Comparison of ENCODE assay signal across 17 cellular contexts in the genomic region with DNA sequence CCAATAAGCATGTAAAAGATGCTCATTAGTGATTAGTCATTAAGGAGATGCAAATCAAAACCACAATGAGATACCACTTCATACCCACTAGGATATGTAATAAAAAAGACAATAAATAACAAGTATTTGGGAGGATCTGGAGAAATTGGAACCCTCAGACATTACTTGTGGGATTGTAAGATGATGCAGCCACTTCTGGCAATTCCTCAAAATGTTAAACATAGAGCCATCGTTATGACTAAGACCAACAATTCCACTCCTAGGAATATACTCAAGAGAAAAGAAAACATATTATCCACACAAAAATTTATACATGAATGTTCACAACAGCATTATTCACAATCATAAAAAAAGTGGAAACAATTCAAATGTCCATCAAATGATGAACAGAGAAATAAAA.
"Had no signal": no experiment of that assay in that cellular context is flagged by ENCODE, and none has a peak within 500 bp of the region (broad histone marks: within the 10 kb centered on the region; RNA-seq: fewer than 3 reads in every experiment).

No MANE protein-coding gene starts in this region.

- H3K4me3 Mint-ChIP-seq: activated CD4-positive, alpha-beta T cell treated with anti-CD3 and anti-CD28 coated beads for 36 hours; activated naive CD8-positive, alpha-beta T cell; naive thymus-derived CD4-positive, alpha-beta T cell; stimulated activated effector memory CD8-positive, alpha-beta T cell treated with anti-CD3 and anti-CD28 coated beads, Interleukin-12 subunit alpha, Interleukin-12 subunit beta, amount 100 ng/mL, for 72 hours; T-helper 2 cell treated with Interferon-gamma antibody and Interleukin-4, amounts not matched to agents 5 μg/mL and 100 μg/mL, for 36 hours; WTC11 had no signal

- H3K9me3 Mint-ChIP-seq: naive thymus-derived CD4-positive, alpha-beta T cell; stimulated activated effector memory CD8-positive, alpha-beta T cell treated with anti-CD3 and anti-CD28 coated beads, Interleukin-12 subunit alpha, Interleukin-12 subunit beta, amount 100 ng/mL, for 72 hours; T-helper 2 cell treated with Interferon-gamma antibody and Interleukin-4, amounts not matched to agents 5 μg/mL and 100 μg/mL, for 36 hours had no signal

- DNase-seq: activated CD4-positive, alpha-beta T cell treated with anti-CD3 and anti-CD28 coated beads for 36 hours; activated CD4-positive, alpha-beta T cell treated with anti-CD3 and anti-CD28 coated beads, Interleukin-2, amount 50 U/mL, for 48 hours; body of pancreas; caudate nucleus; dorsolateral prefrontal cortex; left cardiac atrium; mesenchymal stem cell; naive thymus-derived CD4-positive, alpha-beta T cell; stimulated activated CD4-positive, alpha-beta T cell treated with anti-CD3 and anti-CD28 coated beads, Interleukin-4, amount 100 ng/mL, for 24 hours; upper lobe of left lung had no signal

- H3K36me3 Mint-ChIP-seq: activated naive CD8-positive, alpha-beta T cell; naive thymus-derived CD4-positive, alpha-beta T cell; stimulated activated effector memory CD8-positive, alpha-beta T cell treated with anti-CD3 and anti-CD28 coated beads, Interleukin-12 subunit alpha, Interleukin-12 subunit beta, amount 100 ng/mL, for 72 hours had no signal

- H3K4me3 ChIP-seq: body of pancreas, dorsolateral prefrontal cortex, thoracic aorta, upper lobe of left lung had no signal

- H3K4me1 Mint-ChIP-seq: activated CD4-positive, alpha-beta T cell treated with anti-CD3 and anti-CD28 coated beads for 36 hours; naive thymus-derived CD4-positive, alpha-beta T cell; stimulated activated effector memory CD8-positive, alpha-beta T cell treated with anti-CD3 and anti-CD28 coated beads, Interleukin-12 subunit alpha, Interleukin-12 subunit beta, amount 100 ng/mL, for 72 hours; WTC11 had no signal

- H3K9ac ChIP-seq: parathyroid adenoma had no signal

- H3K27me3 ChIP-seq: body of pancreas, dorsolateral prefrontal cortex, upper lobe of left lung had no signal

- H3K27ac ChIP-seq: body of pancreas, dorsolateral prefrontal cortex, parathyroid adenoma, thoracic aorta, upper lobe of left lung had no signal

- H3K27ac Mint-ChIP-seq: activated CD4-positive, alpha-beta T cell treated with anti-CD3 and anti-CD28 coated beads for 36 hours; activated naive CD8-positive, alpha-beta T cell; naive thymus-derived CD4-positive, alpha-beta T cell; stimulated activated effector memory CD8-positive, alpha-beta T cell treated with anti-CD3 and anti-CD28 coated beads, Interleukin-12 subunit alpha, Interleukin-12 subunit beta, amount 100 ng/mL, for 72 hours; T-helper 2 cell treated with Interferon-gamma antibody and Interleukin-4, amounts not matched to agents 5 μg/mL and 100 μg/mL, for 36 hours; WTC11 had no signal

- ATAC-seq: activated CD4-positive, alpha-beta T cell treated with anti-CD3 and anti-CD28 coated beads for 36 hours; body of pancreas; left cardiac atrium; naive thymus-derived CD4-positive, alpha-beta T cell; sciatic nerve; stimulated activated effector memory CD8-positive, alpha-beta T cell treated with anti-CD3 and anti-CD28 coated beads, Interleukin-12 subunit alpha, Interleukin-12 subunit beta, amount 100 ng/mL, for 72 hours; WTC11 had no signal

- H2AFZ ChIP-seq: parathyroid adenoma had no signal

- H3K36me3 ChIP-seq: thoracic aorta, upper lobe of left lung had no signal

- H3K27me3 Mint-ChIP-seq: activated CD4-positive, alpha-beta T cell treated with anti-CD3 and anti-CD28 coated beads for 36 hours; activated naive CD8-positive, alpha-beta T cell; naive thymus-derived CD4-positive, alpha-beta T cell had no signal

- H3K9me3 ChIP-seq: body of pancreas, thoracic aorta, upper lobe of left lung had no signal

- H3K79me2 ChIP-seq: parathyroid adenoma had no signal

- H3K4me1 ChIP-seq: body of pancreas, parathyroid adenoma, upper lobe of left lung had no signal
